ENCODE assay signal across 9 cellular contexts in genomic region chr6:48837744-48838143, GRCh38.
"Had no signal": no experiment of that assay in that cellular context is flagged by ENCODE, and none has a peak within 500 bp of the region (broad histone marks: within the 10 kb centered on the region; RNA-seq: fewer than 3 reads in every experiment).

No MANE protein-coding gene starts in this region.

- H3K4me1 Mint-ChIP-seq: IgD-negative memory B cell had no signal

- H3K4me3 ChIP-seq: GM23248, HAP-1 had no signal

- H3K36me3 Mint-ChIP-seq: IgD-negative memory B cell had no signal

- H3K9ac ChIP-seq: GM23248 had no signal

- H3K36me3 ChIP-seq: HAP-1 had no signal

- H3K27ac ChIP-seq: GM23248, HL-60 had no signal

- FAIRE-seq: HepG2 had no signal

- H3K4me3 Mint-ChIP-seq: HFFc6, IgD-negative memory B cell had no signal

- H3K27ac Mint-ChIP-seq: HFFc6, IgD-negative memory B cell had no signal

- DNase-seq: GM23248, GOT3, H7, HFFc6 had no signal

- ATAC-seq: HCT116, HepG2 had no signal

- H3K27me3 Mint-ChIP-seq: IgD-negative memory B cell had no signal

- H3K4me1 ChIP-seq: HAP-1 had no signal
